Comparison of ENCODE assay signal across 20 cellular contexts in the genomic region with DNA sequence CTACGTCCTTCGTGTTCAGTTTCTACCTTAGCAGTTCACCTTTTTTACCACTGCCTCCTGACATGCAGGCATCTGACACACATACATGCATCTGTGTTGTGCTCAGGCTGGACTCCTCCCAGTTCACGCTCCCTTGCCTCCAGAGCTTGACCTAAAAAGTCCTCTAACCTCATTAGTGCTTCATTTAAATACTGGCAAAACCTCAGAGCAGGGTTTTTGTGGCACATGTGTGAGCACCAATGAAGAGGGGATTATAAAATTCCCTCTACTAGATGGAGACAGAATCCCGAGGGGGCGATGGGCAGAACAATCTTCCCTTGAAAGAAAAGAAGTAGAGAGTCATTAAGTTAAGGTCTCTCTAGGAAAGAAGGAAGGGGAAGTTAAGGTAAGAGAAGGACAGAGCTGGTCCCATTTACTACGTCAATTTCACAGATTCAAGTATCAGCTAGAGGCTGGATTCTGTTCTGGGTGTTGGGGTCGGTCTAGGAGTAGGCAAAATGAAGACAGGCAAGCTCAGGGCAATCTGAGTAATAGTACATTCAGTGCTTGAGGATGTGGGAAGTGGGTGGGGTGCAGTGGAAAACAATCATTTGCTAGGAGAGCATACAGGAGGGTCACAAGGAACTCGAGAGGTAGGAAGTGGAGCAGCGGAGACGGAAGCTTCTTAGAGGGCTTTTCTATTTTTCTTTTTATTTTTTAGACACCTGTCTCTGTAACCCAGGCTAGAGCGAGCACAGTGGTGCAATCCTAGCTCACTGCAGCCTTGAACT. TPM values are rescaled to one million over a fixed set of nuclear protein-coding genes. Genes with fewer than 3 reads are reported as not detected.
"Had no signal": no experiment of that assay in that cellular context is flagged by ENCODE, and none has a peak within 500 bp of the region (broad histone marks: within the 10 kb centered on the region; RNA-seq: fewer than 3 reads in every experiment).

No MANE protein-coding gene starts in this region.

- H3K4me2 ChIP-seq: SK-N-SH had no signal

- H3K9me3 ChIP-seq: SK-N-SH had no signal

- H3K9ac ChIP-seq: SK-N-SH had no signal

- DNase-seq: NCI-H1048, NCI-H1105, NCI-H1417, NCI-H1436 treated with DMSO at 0.1 percent for 48 hours, NCI-H1694, NCI-H187 treated with DMSO at 0.1 percent for 48 hours, NCI-H2029 treated with DMSO at 0.1 percent for 48 hours, NCI-H2171 treated with DMSO at 0.1 percent for 48 hours, NCI-H345, NCI-H446 treated with DMSO at 0.1 percent for 48 hours, NCI-H510A treated with DMSO at 0.1 percent for 48 hours, Right ventricle myocardium superior, RPMI8226, SIG-M5, SW 1271 had no signal

RNA-seq across cellular contexts. Expression of gene HAL, which starts 7.5 kb away (rescaled TPM):
- total RNA-seq: HT-29, SK-MEL-5 had no signal

RNA-seq across cellular contexts. Expression of gene CCDC38, which starts 46.3 kb away (rescaled TPM):
- total RNA-seq: HT-29, LHCN-M2, MCF 10A had no signal
